ENCODE assay signal across 19 cellular contexts in genomic region chr1:60890664-60891063, GRCh38.
"Had no signal": no experiment of that assay in that cellular context is flagged by ENCODE, and none has a peak within 500 bp of the region (broad histone marks: within the 10 kb centered on the region; RNA-seq: fewer than 3 reads in every experiment).

No MANE protein-coding gene starts in this region.

- DNase-seq: activated CD4-positive, alpha-beta T cell treated with anti-CD3 and anti-CD28 coated beads for 1 hour; activated CD4-positive, alpha-beta T cell treated with anti-CD3 and anti-CD28 coated beads, Interleukin-2, amount 50 U/mL, for 4 hours; activated gamma-delta T cell; dermis blood vessel endothelial cell; effector memory CD8-positive, alpha-beta T cell; esophagus squamous epithelium; kidney glomerular epithelial cell; left ventricle myocardium inferior; naive thymus-derived CD8-positive, alpha-beta T cell; stimulated activated CD8-positive, alpha-beta memory T cell treated with anti-CD3 and anti-CD28 coated beads, Interleukin-4, amount 100 ng/mL, for 48 hours; stimulated activated naive CD4-positive, alpha-beta T cell treated with Interleukin-2 at 50 U/mL for 16 hours; SW 1271; T-helper 2 cell; thyroid gland; WERI-Rb-1 had no signal

- H3K36me3 Mint-ChIP-seq: activated naive CD4-positive, alpha-beta T cell treated with anti-CD3 and anti-CD28 coated beads, Interleukin-2, amount 50 U/mL, for 24 hours; memory B cell; naive thymus-derived CD8-positive, alpha-beta T cell had no signal

- H3K4me1 Mint-ChIP-seq: activated naive CD4-positive, alpha-beta T cell treated with anti-CD3 and anti-CD28 coated beads, Interleukin-2, amount 50 U/mL, for 24 hours; memory B cell; naive thymus-derived CD8-positive, alpha-beta T cell had no signal

- H3K27me3 Mint-ChIP-seq: memory B cell had no signal

- H3K27ac ChIP-seq: breast epithelium, esophagus squamous epithelium, left ventricle myocardium inferior, thyroid gland, WERI-Rb-1 had no signal

- H3K27ac Mint-ChIP-seq: activated naive CD4-positive, alpha-beta T cell treated with anti-CD3 and anti-CD28 coated beads, Interleukin-2, amount 50 U/mL, for 24 hours; effector memory CD8-positive, alpha-beta T cell; memory B cell; naive thymus-derived CD8-positive, alpha-beta T cell had no signal

- H3K4me3 ChIP-seq: ascending aorta, breast epithelium, esophagus squamous epithelium, left ventricle myocardium inferior, thyroid gland had no signal

- H3K4me1 ChIP-seq: breast epithelium, esophagus squamous epithelium, thyroid gland had no signal

- H3K27me3 ChIP-seq: ascending aorta, breast epithelium, thyroid gland had no signal

- H3K36me3 ChIP-seq: ascending aorta, breast epithelium, esophagus squamous epithelium, left ventricle myocardium inferior, thyroid gland, WERI-Rb-1 had no signal

- H3K9me3 ChIP-seq: ascending aorta, breast epithelium, esophagus squamous epithelium, left ventricle myocardium inferior, thyroid gland had no signal

- H3K9me3 Mint-ChIP-seq: activated naive CD4-positive, alpha-beta T cell treated with anti-CD3 and anti-CD28 coated beads, Interleukin-2, amount 50 U/mL, for 24 hours; effector memory CD8-positive, alpha-beta T cell; memory B cell; naive thymus-derived CD8-positive, alpha-beta T cell had no signal

- H3K4me3 Mint-ChIP-seq: activated naive CD4-positive, alpha-beta T cell treated with anti-CD3 and anti-CD28 coated beads, Interleukin-2, amount 50 U/mL, for 24 hours; effector memory CD8-positive, alpha-beta T cell; memory B cell; naive thymus-derived CD8-positive, alpha-beta T cell had no signal
